Comparison of ENCODE assay signal across 19 cellular contexts in the genomic region with DNA sequence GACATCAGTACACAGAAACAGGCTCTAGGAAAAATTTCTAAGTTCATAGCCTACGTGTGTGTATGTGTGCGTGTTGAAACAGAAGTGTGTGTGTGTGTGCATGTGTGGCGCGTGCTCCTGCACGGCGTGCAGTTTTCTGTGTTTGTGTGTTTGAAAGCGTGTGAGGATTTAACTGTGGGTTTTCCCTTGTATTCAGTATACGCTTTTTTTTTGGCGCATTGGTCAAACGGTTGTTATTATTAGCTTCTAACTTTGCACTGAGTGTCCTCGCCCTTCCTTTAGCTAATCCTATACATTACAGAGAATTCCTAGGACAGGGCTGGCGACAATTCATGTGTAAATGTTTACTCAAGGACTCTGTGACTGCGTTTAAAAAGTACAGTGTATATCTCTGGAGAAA. TPM values are rescaled to one million over a fixed set of nuclear protein-coding genes. Genes with fewer than 3 reads are reported as not detected.
DNase-seq lines count a peak whose midpoint lies in the region; ATAC-seq and TF ChIP-seq lines count a peak whose summit lies in the region.
"Had no signal": no experiment of that assay in that cellular context is flagged by ENCODE, and none has a peak within 500 bp of the region (broad histone marks: within the 10 kb centered on the region; RNA-seq: fewer than 3 reads in every experiment).

No MANE protein-coding gene starts in this region.

- H3K18ac ChIP-seq in mesenchymal stem cell (ENCODE audit: low read depth in 1 of 2, low read length in 2 of 2), result no peak overlapping the region

- no peak overlapping the region for H2BK15ac ChIP-seq in mesenchymal stem cell (ENCODE audit: low read depth, poor library complexity, severe bottlenecking)

- no peak overlapping the region for H4K91ac ChIP-seq in mesenchymal stem cell (ENCODE audit: low read length)

- H3K27ac ChIP-seq in mesenchymal stem cell (ENCODE audit: low read length, poor library complexity, severe bottlenecking) (no peak overlapping the region), MM.1S (ENCODE audit: low read length) (no peak overlapping the region)
- H3K27ac ChIP-seq: BLaER1 treated with 17β-estradiol and CSF1 and Interleukin-3, amounts not matched to agents 10 nM and 100 nM had no signal

- H2BK5ac ChIP-seq in mesenchymal stem cell (ENCODE audit: low read depth, low read length, poor library complexity, severe bottlenecking), result no peak overlapping the region

- H2BK12ac ChIP-seq in mesenchymal stem cell (ENCODE audit: low read length in 2 of 2), result no peak overlapping the region

- H2AFZ ChIP-seq in mesenchymal stem cell (ENCODE audit: low read depth, low read length) (no peak overlapping the region), MM.1S (ENCODE audit: low read length) (no peak overlapping the region)
- H2AFZ ChIP-seq: GM23338 had no signal

- no peak for ATAC-seq in WTC11

- no peaks in the 10 kb centered on the region for H3K9me2 ChIP-seq in MM.1S (replicated peaks; ENCODE audit: insufficient read depth, low read length)

- peaks cover 41% of the 10 kb centered on the region for H3K36me3 Mint-ChIP-seq in WTC11

- H3K9ac ChIP-seq in mesenchymal stem cell (ENCODE audit: low read length), result no peak overlapping the region
- no peak overlapping the region for H3K9ac ChIP-seq in MM.1S (ENCODE audit: low read length)

- H2AK5ac ChIP-seq in mesenchymal stem cell (ENCODE audit: low read length, severe bottlenecking), result no peak overlapping the region

- H3K4me3 ChIP-seq in H7 (ENCODE audit: insufficient read depth, low read depth, low read length), result no peak overlapping the region
- no peak overlapping the region for H3K4me3 ChIP-seq in mesenchymal stem cell (ENCODE audit: insufficient read depth in 1 of 2, low read depth in 1 of 2, low read length in 2 of 2)
- no peak overlapping the region for H3K4me3 ChIP-seq in MM.1S (ENCODE audit: low read length)
- H3K4me3 ChIP-seq: BLaER1 treated with 17β-estradiol and CSF1 and Interleukin-3, amounts not matched to agents 10 nM and 100 nM; GM23338 had no signal

- no peaks in the 10 kb centered on the region for H4K20me1 ChIP-seq in MM.1S (ENCODE audit: insufficient read depth, low read length)

- POLR2A ChIA-PET in WTC11 (lab: Charles Lee), result no interaction called here

- H3K27ac Mint-ChIP-seq in WTC11, result 0 out of 2 replicates have a peak overlapping the region, but pooled peaks have one; percentile 11
- H3K27ac Mint-ChIP-seq: GM23338, HFFc6 had no signal

- peaks cover 9% of the 10 kb centered on the region for H3K4me1 Mint-ChIP-seq in WTC11

- WGBS in mesenchymal stem cell, result 81% methylated on average over 12 of the region's 13 CpGs

- no peaks in the 10 kb centered on the region; the same call in 1 of the 2 replicates for H3F3A ChIP-seq in MM.1S (ENCODE audit: insufficient read depth, low read length)

- H3K23ac ChIP-seq in mesenchymal stem cell (ENCODE audit: low read length in 2 of 2), result no peak overlapping the region

- 0 out of 2 replicates have a peak, but pooled peaks cover under 1% of the 10 kb centered on the region for H3K79me2 ChIP-seq in MM.1S (ENCODE audit: low read length)

- H3K36me3 ChIP-seq in H7 (replicated peaks; ENCODE audit: control insufficient read depth, insufficient read depth, low read length) (peaks cover 6% of the 10 kb centered on the region), mesenchymal stem cell (ENCODE audit: control insufficient read depth in 1 of 2, insufficient read depth in 2 of 2, low read depth in 1 of 2, low read length in 2 of 2) (peaks cover 18 to 45% of the 10 kb centered on the region in 2 experiments), MM.1S (replicated peaks; ENCODE audit: insufficient read depth, low read length) (no peaks in the 10 kb centered on the region)

- no peak overlapping the region for H3K4me3 Mint-ChIP-seq in WTC11
- H3K4me3 Mint-ChIP-seq: GM23338, HFFc6 had no signal

- no peak overlapping the region for H3K14ac ChIP-seq in mesenchymal stem cell (ENCODE audit: low read length in 2 of 2)

- H3K9me3 Mint-ChIP-seq in WTC11, result peaks cover 11% of the 10 kb centered on the region

- CTCF ChIA-PET in WTC11 (lab: Charles Lee), result interaction anchor here (0.6 to 2.3 kb wide), 4 partner anchors 11 to 81 kb away, joined by 3 to 17 read pairs (median 3); no protein-coding TSS in a partner anchor

- H3K4me1 ChIP-seq in mesenchymal stem cell (ENCODE audit: control insufficient read depth, insufficient read depth, low read depth, low read length) (peaks cover 15% of the 10 kb centered on the region), MM.1S (ENCODE audit: low read length) (no peaks in the 10 kb centered on the region)

- no peaks in the 10 kb centered on the region for H3K27me3 Mint-ChIP-seq in WTC11 (ENCODE audit: low read depth)

- TF ChIP-seq CTCF in WTC11 (IDR thresholded peaks at IDR 0.05) (no peak), MM.1S (IDR thresholded peaks at IDR 0.05; ENCODE audit: low read length) (no peak)

- no peak overlapping the region for H4K8ac ChIP-seq in mesenchymal stem cell (ENCODE audit: low read length)

- no peaks in the 10 kb centered on the region for H3K79me1 ChIP-seq in mesenchymal stem cell (replicated peaks; ENCODE audit: low read length, poor library complexity, severe bottlenecking)

- DNase-seq in NCI-H748 (lab: John Stamatoyannopoulos, UW; ENCODE audit: unreplicated experiment) (peak; percentile 23), NCI-H748 treated with DMSO at 0.1 percent for 48 hours (lab: John Stamatoyannopoulos, UW) (no peak), H7 (peak; percentile 33), WTC11 (ENCODE audit: low spot score) (no peak), mesenchymal stem cell (peak; percentile 14), MM.1S (no peak), ureter (ENCODE audit: low spot score) (no peak)
- DNase-seq in central memory CD4-positive, alpha-beta T cell, result no peak
- DNase-seq: COR-L47, DMS79, HFFc6, Karpas-422, MV-4-11, NCI-H1417 treated with DMSO at 0.1 percent for 48 hours, NCI-H2081, NCI-H526 had no signal

- H2BK120ac ChIP-seq in mesenchymal stem cell (ENCODE audit: low read depth, low read length), result no peak overlapping the region

- H3K4ac ChIP-seq in mesenchymal stem cell (ENCODE audit: low read depth in 1 of 2, low read length in 2 of 2), result no peak overlapping the region

- H3K9me3 ChIP-seq in mesenchymal stem cell (ENCODE audit: control insufficient read depth, low read length) (no peaks in the 10 kb centered on the region), MM.1S (replicated peaks; ENCODE audit: insufficient read depth, low read length) (no peaks in the 10 kb centered on the region)

- H3K27me3 ChIP-seq in H7 (ENCODE audit: control insufficient read depth, insufficient read depth, low read length), result no peaks in the 10 kb centered on the region
- H3K27me3 ChIP-seq in mesenchymal stem cell (ENCODE audit: control insufficient read depth in 1 of 2, insufficient read depth in 1 of 2, low read length in 2 of 2), result peaks cover 0 to 2% of the 10 kb centered on the region in 2 experiments
- H3K27me3 ChIP-seq in MM.1S (replicated peaks; ENCODE audit: insufficient read depth, low read length), result no peaks in the 10 kb centered on the region
- H3K27me3 ChIP-seq: BLaER1 treated with 17β-estradiol and CSF1 and Interleukin-3, amounts not matched to agents 10 nM and 100 nM had no signal

- H3K4me2 ChIP-seq in mesenchymal stem cell (ENCODE audit: low read length, poor library complexity, severe bottlenecking), result no peak overlapping the region
- no peak overlapping the region for H3K4me2 ChIP-seq in MM.1S (ENCODE audit: low read depth, low read length)
- H3K4me2 ChIP-seq: BLaER1 treated with 17β-estradiol and CSF1 and Interleukin-3, amounts not matched to agents 10 nM and 100 nM; GM23338 had no signal

TF ChIP-seq in WTC11, 78 proteins besides CTCF, POLR2A, EP300 and RAD21 (continues in another document):
- TF ChIP-seq IRF2 (CRISPR knock-in tag; IDR thresholded peaks at IDR 0.05; ENCODE audit: borderline replicate concordance, low read depth), result no peak
- no peak for TF ChIP-seq CREB1 (CRISPR knock-in tag; IDR thresholded peaks at IDR 0.05)
- no peak for TF ChIP-seq HMGXB4 (CRISPR knock-in tag; IDR thresholded peaks at IDR 0.05)
- no peak for TF ChIP-seq GRHL2 (CRISPR knock-in tag; IDR thresholded peaks at IDR 0.05; ENCODE audit: insufficient replicate concordance, severe bottlenecking)
- no peak for TF ChIP-seq ESRRA (CRISPR knock-in tag; IDR thresholded peaks at IDR 0.05; ENCODE audit: borderline replicate concordance)

RNA-seq across cellular contexts. Expression of gene TMC6, which starts 23.0 kb away (rescaled TPM):
- 77.1 and 82.2 TPM in 2 replicates for total RNA-seq in H7 (2014; rRNA removed; shearing (Covaris generic))
- total RNA-seq in WTC11 (2021) (90.9 to 120 TPM (median 93.2 TPM) in 3 replicates), ureter (151 TPM)
- polyA plus RNA-seq in mesenchymal stem cell (2013, experiment 1 of 2), result 47.9 TPM
- 44.7 TPM for polyA plus RNA-seq in mesenchymal stem cell (2013, experiment 2 of 2)

RNA-seq across cellular contexts. Expression of gene TMC8, which starts 25.0 kb away (rescaled TPM):
- total RNA-seq in H7 (2014; rRNA removed; shearing (Covaris generic)), result 0.67 and 3.3 TPM in 2 replicates
- 2.9 to 3.7 TPM (median 3.1 TPM) in 3 replicates for total RNA-seq in WTC11 (2021)
- polyA plus RNA-seq in mesenchymal stem cell (2013, experiment 1 of 2), result 0.86 TPM
- polyA plus RNA-seq in mesenchymal stem cell (2013, experiment 2 of 2), result 0.36 TPM
- 18.2 TPM for total RNA-seq in ureter
- total RNA-seq: HFFc6 had no signal

RNA-seq across cellular contexts. Expression of gene C17orf99, which starts 40.6 kb away (rescaled TPM):
- not detected in 2 replicates for total RNA-seq in H7 (2014; rRNA removed; shearing (Covaris generic))
- not detected in 3 replicates for total RNA-seq in WTC11 (2021)
- polyA plus RNA-seq in mesenchymal stem cell (2013, experiment 1 of 2), result not detected
- polyA plus RNA-seq in mesenchymal stem cell (2013, experiment 2 of 2), result not detected
- 0.21 TPM for total RNA-seq in ureter
- total RNA-seq: A172, GM23338, HFFc6 had no signal
- polyA plus RNA-seq: GM23338 had no signal

Comparison
In these comparisons a context has a peak if more than half of its experiments do, and no peak if none do; other contexts are left out.
1. DNase-seq: peak in NCI-H748 (single experiment), H7 (single experiment) and mesenchymal stem cell (single experiment); none in NCI-H748 treated with DMSO at 0.1 percent for 48 hours (single experiment), WTC11 (single experiment), central memory CD4-positive, alpha-beta T cell (single experiment), MM.1S (single experiment) and ureter (single experiment).